ENCODE assay signal across 8 cellular contexts in the genomic region with DNA sequence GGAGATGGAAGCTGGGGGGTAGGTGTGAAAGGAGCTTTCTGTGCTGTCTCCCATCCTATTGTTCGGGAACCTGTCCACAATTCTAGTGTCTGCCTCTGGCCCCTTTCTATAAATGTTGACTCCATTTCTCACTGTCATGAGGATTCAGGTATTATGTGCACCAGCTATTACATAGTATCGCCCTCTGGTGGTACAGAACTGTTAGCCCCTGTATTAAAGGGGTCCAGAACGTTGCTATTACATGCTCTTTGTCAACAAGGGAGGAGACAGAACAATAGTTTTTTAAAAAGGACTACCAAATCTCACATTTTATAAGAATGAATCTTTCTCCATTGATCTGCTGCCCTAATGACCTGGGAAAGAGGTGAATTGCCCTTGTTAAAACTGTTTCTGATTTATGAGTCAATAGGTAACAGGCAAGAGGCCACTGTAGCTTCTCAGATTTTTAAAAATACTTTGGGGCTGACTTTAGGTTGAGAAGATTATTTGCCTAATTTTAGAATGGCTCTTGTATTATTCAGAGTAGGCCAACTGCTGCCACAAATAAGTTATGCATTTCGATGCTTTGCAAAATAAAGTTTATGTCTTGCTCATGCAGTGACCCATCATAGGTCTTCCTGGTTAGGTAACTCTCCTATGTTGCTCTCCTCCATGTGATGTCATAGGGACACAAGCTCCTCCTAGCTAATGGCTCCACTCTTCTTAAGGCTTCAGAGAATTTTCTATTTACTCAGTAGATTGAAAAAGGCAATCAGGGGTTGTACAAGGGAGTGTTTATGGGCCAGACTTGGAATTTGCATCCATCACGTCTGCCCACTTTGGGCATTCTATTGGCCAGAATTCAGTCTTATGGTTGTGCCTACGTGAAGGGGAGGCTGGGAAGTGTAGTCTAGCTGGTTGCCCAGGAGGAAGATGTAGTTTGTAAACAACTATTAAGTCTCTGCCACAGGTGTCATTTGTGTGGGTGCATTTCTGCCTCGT. TPM values are rescaled to one million over a fixed set of nuclear protein-coding genes. Genes with fewer than 3 reads are reported as not detected.
A peak's percentile ranks its signal among the peaks of the same experiment; 100 is the strongest.
DNase-seq lines count a peak whose midpoint lies in the region; ATAC-seq and TF ChIP-seq lines count a peak whose summit lies in the region.

No MANE protein-coding gene starts in this region.

- H3K4me3 Mint-ChIP-seq in activated naive CD4-positive, alpha-beta T cell treated with anti-CD3 and anti-CD28 coated beads for 36 hours = no peak overlapping the region
- H3K4me3 Mint-ChIP-seq in neural crest cell = no peak overlapping the region

- CTCF ChIA-PET in activated naive CD4-positive, alpha-beta T cell treated with anti-CD3 and anti-CD28 coated beads for 36 hours (lab: Charles Lee) = interaction anchor here (0.6 to 2.4 kb wide), 20 partner anchors 13 to 611 kb away, joined by 3 to 10 read pairs (median 4); no protein-coding TSS in a partner anchor

- no peak overlapping the region for H3K27ac Mint-ChIP-seq in activated naive CD4-positive, alpha-beta T cell treated with anti-CD3 and anti-CD28 coated beads for 36 hours
- no peak overlapping the region for H3K27ac Mint-ChIP-seq in neural crest cell (ENCODE audit: unreplicated experiment)

- peaks cover 3% of the 10 kb centered on the region for H3K4me1 Mint-ChIP-seq in activated naive CD4-positive, alpha-beta T cell treated with anti-CD3 and anti-CD28 coated beads for 36 hours (ENCODE audit: low read depth)
- H3K4me1 Mint-ChIP-seq in neural crest cell = peaks cover 9% of the 10 kb centered on the region

- no peak overlapping the region for H3K4me2 ChIP-seq in Karpas-422 (ENCODE audit: low read depth, low read length, poor library complexity, severe bottlenecking)

- no peaks in the 10 kb centered on the region for H3K9me2 ChIP-seq in Karpas-422 (replicated peaks; ENCODE audit: insufficient read depth, low read length)

- H3K27me3 ChIP-seq in Karpas-422 (ENCODE audit: low read length) = no peaks in the 10 kb centered on the region
- no peaks in the 10 kb centered on the region for H3K27me3 ChIP-seq in SJCRH30

- no peaks in the 10 kb centered on the region for H3K79me2 ChIP-seq in Karpas-422 (ENCODE audit: low read length)

- H3K4me1 ChIP-seq in Karpas-422 (ENCODE audit: low read length) (no peaks in the 10 kb centered on the region), SJCRH30 (no peaks in the 10 kb centered on the region)

- no peak overlapping the region for H3K27ac ChIP-seq in Karpas-422 (ENCODE audit: low read length)
- H3K27ac ChIP-seq in SJCRH30 = no peak overlapping the region

- intact Hi-C loops in activated naive CD4-positive, alpha-beta T cell treated with anti-CD3 and anti-CD28 coated beads for 36 hours (cut with micrococcal nuclease) = loop anchor here (1.0 kb wide), 2 partner anchors 27 to 49 kb away; partner anchors contain the start of gene MACROH2A1

- H3K9me3 Mint-ChIP-seq in activated naive CD4-positive, alpha-beta T cell treated with anti-CD3 and anti-CD28 coated beads for 36 hours = peaks cover 6% of the 10 kb centered on the region
- H3K9me3 Mint-ChIP-seq in neural crest cell = peaks cover 3% of the 10 kb centered on the region

- TF ChIP-seq CTCF in epithelial cell of esophagus (IDR thresholded peaks at IDR 0.05; ENCODE audit: insufficient read depth, low read depth, low read length, missing control alignments) = peak; percentile 79
- peak; percentile 76 for TF ChIP-seq CTCF in neural crest cell (conservative IDR thresholded peaks at IDR 0.05)

- no peaks in the 10 kb centered on the region for H4K20me1 ChIP-seq in Karpas-422 (ENCODE audit: insufficient read depth, low read depth, low read length)

- no peak overlapping the region for H3K4me3 ChIP-seq in Karpas-422 (ENCODE audit: low read length)
- H3K4me3 ChIP-seq in SJCRH30 = no peak overlapping the region
- no peak overlapping the region for H3K4me3 ChIP-seq in epithelial cell of esophagus (ENCODE audit: low read length)

- H3K9ac ChIP-seq in Karpas-422 (ENCODE audit: low read length) = no peak overlapping the region

- peak; percentile 42 for DNase-seq in activated naive CD4-positive, alpha-beta T cell treated with anti-CD3 and anti-CD28 coated beads for 36 hours
- no peak for DNase-seq in activated naive CD4-positive, alpha-beta T cell treated with Interleukin-2 at 50 U/mL for 16 hours
- DNase-seq in Karpas-422 (peak; percentile 82), SJCRH30 (peak; percentile 43 to 77), epithelial cell of esophagus (ENCODE audit: low read depth) (peak; percentile 68), neural crest cell (ENCODE audit: low read depth, low spot score) (no peak), islet precursor cell (no peak)

- H3K27me3 Mint-ChIP-seq in activated naive CD4-positive, alpha-beta T cell treated with anti-CD3 and anti-CD28 coated beads for 36 hours (ENCODE audit: low read depth) = no peaks in the 10 kb centered on the region
- peaks cover 13% of the 10 kb centered on the region for H3K27me3 Mint-ChIP-seq in neural crest cell (ENCODE audit: low read depth)

- no peaks in the 10 kb centered on the region for H3K36me3 Mint-ChIP-seq in activated naive CD4-positive, alpha-beta T cell treated with anti-CD3 and anti-CD28 coated beads for 36 hours (ENCODE audit: low read depth)
- no peaks in the 10 kb centered on the region for H3K36me3 Mint-ChIP-seq in neural crest cell (ENCODE audit: low read depth)

- H2AFZ ChIP-seq in Karpas-422 (ENCODE audit: low read length) = no peak overlapping the region

- H3K9me3 ChIP-seq in Karpas-422 (ENCODE audit: low read length) (peaks cover 3% of the 10 kb centered on the region; the same call in 1 of the 2 replicates), SJCRH30 (replicated peaks) (no peaks in the 10 kb centered on the region)

- no peaks in the 10 kb centered on the region for H3K36me3 ChIP-seq in Karpas-422 (ENCODE audit: insufficient read depth, low read length)
- H3K36me3 ChIP-seq in SJCRH30 = no peaks in the 10 kb centered on the region

- ATAC-seq in GM21717 (IDR thresholded peaks at IDR 0.05; ENCODE audit: unreplicated experiment) = peak; percentile 84

RNA-seq across cellular contexts. Expression of gene DCANP1, which starts 20.8 kb away (rescaled TPM):
- not detected for total RNA-seq in activated naive CD4-positive, alpha-beta T cell treated with anti-CD3 and anti-CD28 coated beads for 36 hours
- total RNA-seq in Karpas-422 (2014; rRNA removed; shearing (Covaris generic); ENCODE audit: low replicate concordance) = not detected in 2 replicates
- not detected in 2 replicates for total RNA-seq in SJCRH30 (2014; rRNA removed; shearing (Covaris generic))
- total RNA-seq in neural crest cell = not detected in 2 replicates

RNA-seq across cellular contexts. Expression of gene TIFAB, which starts 25.8 kb away (rescaled TPM):
- not detected for total RNA-seq in activated naive CD4-positive, alpha-beta T cell treated with anti-CD3 and anti-CD28 coated beads for 36 hours
- total RNA-seq in Karpas-422 (2014; rRNA removed; shearing (Covaris generic); ENCODE audit: low replicate concordance) = not detected in 2 replicates
- total RNA-seq in SJCRH30 (2014; rRNA removed; shearing (Covaris generic)) = not detected in 2 replicates
- total RNA-seq in neural crest cell = not detected in 2 replicates

RNA-seq across cellular contexts. Expression of gene MACROH2A1, which starts 27.4 kb away (rescaled TPM):
- total RNA-seq in activated naive CD4-positive, alpha-beta T cell treated with anti-CD3 and anti-CD28 coated beads for 36 hours = 100 to 1,000 TPM; 153 TPM
- 160 and 245 TPM in 2 replicates for total RNA-seq in Karpas-422 (2014; rRNA removed; shearing (Covaris generic); ENCODE audit: low replicate concordance)
- 243 and 248 TPM in 2 replicates for total RNA-seq in SJCRH30 (2014; rRNA removed; shearing (Covaris generic))
- total RNA-seq in neural crest cell = 339 and 353 TPM in 2 replicates

Comparison
In these comparisons a context has a peak if more than half of its experiments do, and no peak if none do; other contexts are left out.
1. DNase-seq: peak in activated naive CD4-positive, alpha-beta T cell treated with anti-CD3 and anti-CD28 coated beads for 36 hours (single experiment), Karpas-422 (single experiment), SJCRH30 (2 of 2) and epithelial cell of esophagus (single experiment); none in activated naive CD4-positive, alpha-beta T cell treated with Interleukin-2 at 50 U/mL for 16 hours (single experiment), neural crest cell (single experiment) and islet precursor cell (single experiment).